ENCODE assay signal across 16 cellular contexts in the genomic region with DNA sequence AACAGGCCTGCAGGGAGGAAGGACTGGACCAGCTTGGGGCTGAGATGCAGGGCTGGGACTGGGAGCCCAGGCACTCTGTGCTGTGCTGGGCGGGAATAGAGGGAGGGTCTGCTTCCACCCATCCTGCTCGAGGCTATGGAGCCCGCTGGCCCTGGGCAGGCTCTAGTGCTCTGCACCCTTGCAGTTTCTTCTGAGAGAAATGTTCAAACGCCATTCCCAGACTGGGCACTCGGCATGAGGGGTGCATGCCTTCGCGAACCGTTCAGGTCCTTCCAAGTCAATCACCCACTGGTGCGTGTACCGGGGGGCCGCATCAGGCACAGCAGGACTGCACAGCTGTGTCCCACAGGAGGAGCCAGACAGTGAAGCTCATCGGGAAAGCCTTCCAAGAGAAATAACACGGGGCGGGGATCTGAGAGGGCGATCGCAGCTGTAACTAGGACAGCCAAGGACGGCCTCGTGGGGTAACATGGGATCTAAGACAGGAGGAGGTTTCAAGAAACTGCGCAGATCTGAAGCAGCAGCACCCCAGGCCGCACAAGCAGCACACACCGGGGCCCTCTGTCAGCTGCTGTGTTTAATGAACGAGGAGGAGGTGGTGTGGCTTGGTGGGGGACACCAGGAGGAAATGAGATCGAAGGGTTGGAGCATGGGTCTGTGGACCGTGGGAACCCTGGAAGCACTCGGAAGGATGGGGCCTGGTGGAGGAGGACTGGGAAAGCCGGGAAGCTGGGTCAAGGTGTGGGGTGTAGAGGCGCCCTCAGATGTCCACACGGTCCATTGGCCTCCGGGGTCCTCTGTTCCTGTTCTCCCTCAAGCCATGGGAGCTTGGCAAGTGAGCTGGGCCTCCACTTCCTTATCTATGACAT. TPM values are rescaled to one million over a fixed set of nuclear protein-coding genes. Genes with fewer than 3 reads are reported as not detected.
DNase-seq lines count a peak whose midpoint lies in the region; ATAC-seq and TF ChIP-seq lines count a peak whose summit lies in the region.
"Had no signal": no experiment of that assay in that cellular context is flagged by ENCODE, and none has a peak within 500 bp of the region (broad histone marks: within the 10 kb centered on the region; RNA-seq: fewer than 3 reads in every experiment).

No MANE protein-coding gene starts in this region.

- no peak overlapping the region for H3K4me3 Mint-ChIP-seq in stimulated activated naive CD8-positive, alpha-beta T cell treated with anti-CD3 and anti-CD28 coated beads, Interleukin-15, amount 100 ng/mL, for 72 hours
- H3K4me3 Mint-ChIP-seq in central memory CD8-positive, alpha-beta T cell, result no peak overlapping the region
- no peak overlapping the region for H3K4me3 Mint-ChIP-seq in mesothelial cell of epicardium
- H3K4me3 Mint-ChIP-seq: activated CD8-positive, alpha-beta memory T cell treated with anti-CD3 and anti-CD28 coated beads, Interleukin-2, amount 10 ng/mL, durations not matched to agents 7 days and 5 days; activated naive CD8-positive, alpha-beta T cell treated with anti-CD3 and anti-CD28 coated beads, Interleukin-2, amount 10 ng/mL, durations not matched to agents 7 days and 5 days; IgD-negative memory B cell; natural killer cell treated with Interleukin-12 subunit alpha and Interleukin-12 subunit beta and Interleukin-15 and Interleukin-18, amount 100 ng/mL, for 72 hours had no signal

- ATAC-seq in stimulated activated naive CD8-positive, alpha-beta T cell treated with anti-CD3 and anti-CD28 coated beads, Interleukin-15, amount 100 ng/mL, for 72 hours, result no peak
- ATAC-seq in stimulated activated naive CD8-positive, alpha-beta T cell treated with anti-CD3 and anti-CD28 coated beads, Interleukin-15, Interleukin-2, amounts not matched to agents 100 U/mL and 50 U/mL, for 24 hours, result no peak
- ATAC-seq in central memory CD8-positive, alpha-beta T cell (replicated peaks; ENCODE audit: extremely low read depth, poor library complexity, severe bottlenecking), result no peak
- ATAC-seq in HG03108 (IDR thresholded peaks at IDR 0.05; ENCODE audit: unreplicated experiment), result no peak
- no peak for ATAC-seq in HG03469 (IDR thresholded peaks at IDR 0.05; ENCODE audit: unreplicated experiment)
- ATAC-seq in GM18870 (IDR thresholded peaks at IDR 0.05; ENCODE audit: unreplicated experiment), result no peak
- ATAC-seq: natural killer cell treated with Interleukin-12 subunit alpha and Interleukin-12 subunit beta and Interleukin-15 and Interleukin-18, amount 100 ng/mL, for 72 hours had no signal

- no peak for TF ChIP-seq CTCF in mesothelial cell of epicardium (IDR thresholded peaks at IDR 0.05; ENCODE audit: unreplicated experiment)

- no peaks in the 10 kb centered on the region for H3K27me3 Mint-ChIP-seq in stimulated activated naive CD8-positive, alpha-beta T cell treated with anti-CD3 and anti-CD28 coated beads, Interleukin-15, amount 100 ng/mL, for 72 hours
- H3K27me3 Mint-ChIP-seq in central memory CD8-positive, alpha-beta T cell, result no peaks in the 10 kb centered on the region
- H3K27me3 Mint-ChIP-seq in mesothelial cell of epicardium (ENCODE audit: low read depth), result no peaks in the 10 kb centered on the region
- H3K27me3 Mint-ChIP-seq: activated CD8-positive, alpha-beta memory T cell treated with anti-CD3 and anti-CD28 coated beads, Interleukin-2, amount 10 ng/mL, durations not matched to agents 7 days and 5 days; activated naive CD8-positive, alpha-beta T cell treated with anti-CD3 and anti-CD28 coated beads, Interleukin-2, amount 10 ng/mL, durations not matched to agents 7 days and 5 days; IgD-negative memory B cell; natural killer cell treated with Interleukin-12 subunit alpha and Interleukin-12 subunit beta and Interleukin-15 and Interleukin-18, amount 100 ng/mL, for 72 hours had no signal

- peak overlapping the region; percentile 69 to 78 for H3K27ac Mint-ChIP-seq in stimulated activated naive CD8-positive, alpha-beta T cell treated with anti-CD3 and anti-CD28 coated beads, Interleukin-15, amount 100 ng/mL, for 72 hours
- H3K27ac Mint-ChIP-seq in central memory CD8-positive, alpha-beta T cell (ENCODE audit: low read depth), result peak overlapping the region; percentile 61
- H3K27ac Mint-ChIP-seq in mesothelial cell of epicardium, result peak overlapping the region; percentile 7
- H3K27ac Mint-ChIP-seq: activated CD8-positive, alpha-beta memory T cell treated with anti-CD3 and anti-CD28 coated beads, Interleukin-2, amount 10 ng/mL, durations not matched to agents 7 days and 5 days; activated naive CD8-positive, alpha-beta T cell treated with anti-CD3 and anti-CD28 coated beads, Interleukin-2, amount 10 ng/mL, durations not matched to agents 7 days and 5 days; IgD-negative memory B cell; natural killer cell treated with Interleukin-12 subunit alpha and Interleukin-12 subunit beta and Interleukin-15 and Interleukin-18, amount 100 ng/mL, for 72 hours had no signal

- H3K36me3 Mint-ChIP-seq in central memory CD8-positive, alpha-beta T cell (ENCODE audit: insufficient read depth), result peaks cover 10% of the 10 kb centered on the region
- H3K36me3 Mint-ChIP-seq in mesothelial cell of epicardium, result peaks cover 2% of the 10 kb centered on the region
- H3K36me3 Mint-ChIP-seq: activated CD8-positive, alpha-beta memory T cell treated with anti-CD3 and anti-CD28 coated beads, Interleukin-2, amount 10 ng/mL, durations not matched to agents 7 days and 5 days; activated naive CD8-positive, alpha-beta T cell treated with anti-CD3 and anti-CD28 coated beads, Interleukin-2, amount 10 ng/mL, durations not matched to agents 7 days and 5 days; natural killer cell treated with Interleukin-12 subunit alpha and Interleukin-12 subunit beta and Interleukin-15 and Interleukin-18, amount 100 ng/mL, for 72 hours had no signal

- no peak for DNase-seq in stimulated activated naive CD8-positive, alpha-beta T cell treated with anti-CD3 and anti-CD28 coated beads, Interleukin-15, amount 100 ng/mL, for 72 hours
- DNase-seq in stimulated activated naive CD8-positive, alpha-beta T cell treated with anti-CD3 and anti-CD28 coated beads, Interleukin-15, Interleukin-2, amounts not matched to agents 100 U/mL and 50 U/mL, for 24 hours, result no peak
- no peak for DNase-seq in central memory CD8-positive, alpha-beta T cell (ENCODE audit: low spot score in 2 of 2)
- DNase-seq in mesothelial cell of epicardium (ENCODE audit: low spot score in 2 of 2, unreplicated experiment in 2 of 2) (no peak), CD1c-positive myeloid dendritic cell (ENCODE audit: extremely low spot score) (no peak)
- DNase-seq: activated CD8-positive, alpha-beta memory T cell treated with anti-CD3 and anti-CD28 coated beads, Interleukin-2, amount 10 ng/mL, durations not matched to agents 7 days and 5 days; activated naive CD8-positive, alpha-beta T cell treated with anti-CD3 and anti-CD28 coated beads, Interleukin-2, amount 10 ng/mL, durations not matched to agents 7 days and 5 days; hippocampal formation; left lung; NCI-H1105; NCI-H2171 had no signal

- H3K4me1 Mint-ChIP-seq in stimulated activated naive CD8-positive, alpha-beta T cell treated with anti-CD3 and anti-CD28 coated beads, Interleukin-15, amount 100 ng/mL, for 72 hours, result peaks cover 13% of the 10 kb centered on the region
- no peaks in the 10 kb centered on the region for H3K4me1 Mint-ChIP-seq in central memory CD8-positive, alpha-beta T cell
- H3K4me1 Mint-ChIP-seq in mesothelial cell of epicardium, result no peaks in the 10 kb centered on the region
- H3K4me1 Mint-ChIP-seq: activated naive CD8-positive, alpha-beta T cell treated with anti-CD3 and anti-CD28 coated beads, Interleukin-2, amount 10 ng/mL, durations not matched to agents 7 days and 5 days had no signal

- H3K9me3 Mint-ChIP-seq in stimulated activated naive CD8-positive, alpha-beta T cell treated with anti-CD3 and anti-CD28 coated beads, Interleukin-15, amount 100 ng/mL, for 72 hours, result no peaks in the 10 kb centered on the region
- no peaks in the 10 kb centered on the region for H3K9me3 Mint-ChIP-seq in central memory CD8-positive, alpha-beta T cell
- no peaks in the 10 kb centered on the region for H3K9me3 Mint-ChIP-seq in mesothelial cell of epicardium
- H3K9me3 Mint-ChIP-seq: activated naive CD8-positive, alpha-beta T cell treated with anti-CD3 and anti-CD28 coated beads, Interleukin-2, amount 10 ng/mL, durations not matched to agents 7 days and 5 days; IgD-negative memory B cell; natural killer cell treated with Interleukin-12 subunit alpha and Interleukin-12 subunit beta and Interleukin-15 and Interleukin-18, amount 100 ng/mL, for 72 hours had no signal

RNA-seq across cellular contexts. Expression of a gene that starts 26.1 kb away (rescaled TPM):
- 46.6 to 48.0 TPM (median 47.4 TPM) in 3 replicates for total RNA-seq in mesothelial cell of epicardium

RNA-seq across cellular contexts. Expression of a gene that starts 26.3 kb away (rescaled TPM):
- total RNA-seq in mesothelial cell of epicardium, result 59.3 to 68.6 TPM (median 67.8 TPM) in 3 replicates

Comparison
In these comparisons a context has a peak if more than half of its experiments do, and no peak if none do; other contexts are left out.
1. H3K27ac Mint-ChIP-seq: peak in every context shown above with its lines; median percentile 74 in stimulated activated naive CD8-positive, alpha-beta T cell treated with anti-CD3 and anti-CD28 coated beads, Interleukin-15, amount 100 ng/mL, for 72 hours; 61 in central memory CD8-positive, alpha-beta T cell; 7 in mesothelial cell of epicardium.